11 cellular contexts compared by ENCODE assay signal in genomic region chr9:105541838-105542237, GRCh38. TPM values are rescaled to one million over a fixed set of nuclear protein-coding genes. Genes with fewer than 3 reads are reported as not detected.
DNase-seq lines count a peak whose midpoint lies in the region; ATAC-seq lines count a peak whose summit lies in the region.
"Had no signal": no experiment of that assay in that cellular context is flagged by ENCODE, and none has a peak within 500 bp of the region (broad histone marks: within the 10 kb centered on the region; RNA-seq: fewer than 3 reads in every experiment).

No MANE protein-coding gene starts in this region.

- CTCF ChIA-PET in activated CD4-positive, alpha-beta memory T cell treated with anti-CD3 and anti-CD28 coated beads for 36 hours (lab: Charles Lee): interaction anchor here (0.6 kb wide), 1 partner anchor 579 kb away, joined by 3 read pairs; no protein-coding TSS in a partner anchor
- CTCF ChIA-PET in activated CD4-positive, alpha-beta memory T cell treated with anti-CD3 and anti-CD28 coated beads, Interleukin-2, amount 10 ng/mL, durations not matched to agents 7 days and 5 days (lab: Charles Lee): no interaction called here

- peaks cover 9% of the 10 kb centered on the region for H3K4me1 Mint-ChIP-seq in activated CD4-positive, alpha-beta memory T cell treated with anti-CD3 and anti-CD28 coated beads for 36 hours (ENCODE audit: low read depth)
- peaks cover 2% of the 10 kb centered on the region for H3K4me1 Mint-ChIP-seq in activated CD4-positive, alpha-beta memory T cell treated with anti-CD3 and anti-CD28 coated beads, Interleukin-2, amount 10 ng/mL, durations not matched to agents 7 days and 5 days
- no peaks in the 10 kb centered on the region for H3K4me1 Mint-ChIP-seq in memory B cell

- ATAC-seq in GM21447 (IDR thresholded peaks at IDR 0.05; ENCODE audit: unreplicated experiment): peak; percentile 96
- peak; percentile 76 for ATAC-seq in HG03060 (IDR thresholded peaks at IDR 0.05; ENCODE audit: low read depth, unreplicated experiment)
- ATAC-seq in memory B cell (ENCODE audit: low read depth): peak; percentile 86

- DNase-seq in activated CD4-positive, alpha-beta memory T cell treated with anti-CD3 and anti-CD28 coated beads for 36 hours: no peak
- no peak for DNase-seq in activated CD4-positive, alpha-beta memory T cell treated with anti-CD3 and anti-CD28 coated beads, Interleukin-2, amount 10 ng/mL, durations not matched to agents 7 days and 5 days
- DNase-seq in memory B cell (ENCODE audit: low spot score in 2 of 2) (no peak), DMS53 (lab: John Stamatoyannopoulos, UW) (no peak), anterior cingulate cortex (lab: John Stamatoyannopoulos, UW) (no peak), dedifferentiated amniotic fluid mesenchymal stem cell (ENCODE audit: extremely low spot score) (no peak)
- DNase-seq: brain microvascular endothelial cell, DMS79, Kasumi-1 had no signal

- no peaks in the 10 kb centered on the region for H3K27me3 Mint-ChIP-seq in activated CD4-positive, alpha-beta memory T cell treated with anti-CD3 and anti-CD28 coated beads for 36 hours
- no peaks in the 10 kb centered on the region for H3K27me3 Mint-ChIP-seq in activated CD4-positive, alpha-beta memory T cell treated with anti-CD3 and anti-CD28 coated beads, Interleukin-2, amount 10 ng/mL, durations not matched to agents 7 days and 5 days
- no peaks in the 10 kb centered on the region for H3K27me3 Mint-ChIP-seq in memory B cell

- intact Hi-C loops in activated CD4-positive, alpha-beta memory T cell treated with anti-CD3 and anti-CD28 coated beads for 36 hours (cut with micrococcal nuclease): loop anchor here (1.0 to 10.0 kb wide), 5 partner anchors 15 to 1747 kb away; partner anchors contain the start of genes FSD1L and TMEM38B

- H3K27ac Mint-ChIP-seq in activated CD4-positive, alpha-beta memory T cell treated with anti-CD3 and anti-CD28 coated beads for 36 hours: peak overlapping the region; percentile 24
- H3K27ac Mint-ChIP-seq in activated CD4-positive, alpha-beta memory T cell treated with anti-CD3 and anti-CD28 coated beads, Interleukin-2, amount 10 ng/mL, durations not matched to agents 7 days and 5 days: no peak overlapping the region
- no peak overlapping the region for H3K27ac Mint-ChIP-seq in memory B cell

- POLR2A ChIA-PET in activated CD4-positive, alpha-beta memory T cell treated with anti-CD3 and anti-CD28 coated beads for 36 hours (lab: Charles Lee): no interaction called here
- POLR2A ChIA-PET in activated CD4-positive, alpha-beta memory T cell treated with anti-CD3 and anti-CD28 coated beads, Interleukin-2, amount 10 ng/mL, durations not matched to agents 7 days and 5 days (lab: Charles Lee): no interaction called here

- peaks cover 2% of the 10 kb centered on the region for H3K36me3 Mint-ChIP-seq in activated CD4-positive, alpha-beta memory T cell treated with anti-CD3 and anti-CD28 coated beads for 36 hours
- peaks cover 9% of the 10 kb centered on the region for H3K36me3 Mint-ChIP-seq in activated CD4-positive, alpha-beta memory T cell treated with anti-CD3 and anti-CD28 coated beads, Interleukin-2, amount 10 ng/mL, durations not matched to agents 7 days and 5 days (ENCODE audit: low read depth)
- no peaks in the 10 kb centered on the region for H3K36me3 Mint-ChIP-seq in memory B cell

- H3K9me3 Mint-ChIP-seq in activated CD4-positive, alpha-beta memory T cell treated with anti-CD3 and anti-CD28 coated beads for 36 hours: no peaks in the 10 kb centered on the region
- no peaks in the 10 kb centered on the region for H3K9me3 Mint-ChIP-seq in activated CD4-positive, alpha-beta memory T cell treated with anti-CD3 and anti-CD28 coated beads, Interleukin-2, amount 10 ng/mL, durations not matched to agents 7 days and 5 days
- no peaks in the 10 kb centered on the region for H3K9me3 Mint-ChIP-seq in memory B cell

- H3K4me3 Mint-ChIP-seq in activated CD4-positive, alpha-beta memory T cell treated with anti-CD3 and anti-CD28 coated beads for 36 hours: no peak overlapping the region
- no peak overlapping the region for H3K4me3 Mint-ChIP-seq in activated CD4-positive, alpha-beta memory T cell treated with anti-CD3 and anti-CD28 coated beads, Interleukin-2, amount 10 ng/mL, durations not matched to agents 7 days and 5 days
- no peak overlapping the region for H3K4me3 Mint-ChIP-seq in memory B cell

RNA-seq across cellular contexts. Expression of gene FKTN, which starts 16.1 kb away (rescaled TPM):
- total RNA-seq in activated CD4-positive, alpha-beta memory T cell treated with anti-CD3 and anti-CD28 coated beads for 36 hours: 10 to 100 TPM; 15.8 to 16.8 TPM
- 10 to 100 TPM; 11.0 to 11.1 TPM for total RNA-seq in activated CD4-positive, alpha-beta memory T cell treated with anti-CD3 and anti-CD28 coated beads, Interleukin-2, amount 10 ng/mL, durations not matched to agents 7 days and 5 days
